ENCODE assay signal across 1 cellular context in genomic region chr15:33700695-33701303, GRCh38.
TF ChIP-seq lines count a peak whose summit lies in the region.

No MANE protein-coding gene starts in this region.

TF ChIP-seq in H1, 55 proteins besides CTCF, POLR2A, EP300 and RAD21 (continued from another document):
- TF ChIP-seq MAX (IDR thresholded peaks at IDR 0.05): 0 out of 2 replicates have a peak, but pooled peaks have one; percentile 9
- TF ChIP-seq CTBP2 (IDR thresholded peaks at IDR 0.05; ENCODE audit: borderline replicate concordance, insufficient read depth, insufficient read length, low read length): no peak
- TF ChIP-seq ATF3 (IDR thresholded peaks at IDR 0.05; ENCODE audit: insufficient read depth, low read depth, low read length): no peak
- no peak for TF ChIP-seq USF2 (IDR thresholded peaks at IDR 0.05; ENCODE audit: low read length)
- no peak for TF ChIP-seq ZNF274 (IDR thresholded peaks at IDR 0.05; ENCODE audit: borderline replicate concordance, extremely low read depth, low read length)
- no peak for TF ChIP-seq TAF7 (optimal IDR thresholded peaks at IDR 0.05; ENCODE audit: borderline replicate concordance, low read depth, low read length)
